ENCODE assay signal across 11 cellular contexts in the genomic region with DNA sequence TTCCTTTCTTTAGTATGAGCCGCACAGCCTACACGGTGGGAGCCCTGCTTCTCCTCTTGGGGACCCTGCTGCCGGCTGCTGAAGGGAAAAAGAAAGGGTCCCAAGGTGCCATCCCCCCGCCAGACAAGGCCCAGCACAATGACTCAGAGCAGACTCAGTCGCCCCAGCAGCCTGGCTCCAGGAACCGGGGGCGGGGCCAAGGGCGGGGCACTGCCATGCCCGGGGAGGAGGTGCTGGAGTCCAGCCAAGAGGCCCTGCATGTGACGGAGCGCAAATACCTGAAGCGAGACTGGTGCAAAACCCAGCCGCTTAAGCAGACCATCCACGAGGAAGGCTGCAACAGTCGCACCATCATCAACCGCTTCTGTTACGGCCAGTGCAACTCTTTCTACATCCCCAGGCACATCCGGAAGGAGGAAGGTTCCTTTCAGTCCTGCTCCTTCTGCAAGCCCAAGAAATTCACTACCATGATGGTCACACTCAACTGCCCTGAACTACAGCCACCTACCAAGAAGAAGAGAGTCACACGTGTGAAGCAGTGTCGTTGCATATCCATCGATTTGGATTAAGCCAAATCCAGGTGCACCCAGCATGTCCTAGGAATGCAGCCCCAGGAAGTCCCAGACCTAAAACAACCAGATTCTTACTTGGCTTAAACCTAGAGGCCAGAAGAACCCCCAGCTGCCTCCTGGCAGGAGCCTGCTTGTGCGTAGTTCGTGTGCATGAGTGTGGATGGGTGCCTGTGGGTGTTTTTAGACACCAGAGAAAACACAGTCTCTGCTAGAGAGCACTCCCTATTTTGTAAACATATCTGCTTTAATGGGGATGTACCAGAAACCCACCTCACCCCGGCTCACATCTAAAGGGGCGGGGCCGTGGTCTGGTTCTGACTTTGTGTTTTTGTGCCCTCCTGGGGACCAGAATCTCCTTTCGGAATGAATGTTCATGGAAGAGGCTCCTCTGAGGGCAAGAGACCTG. TPM values are rescaled to one million over a fixed set of nuclear protein-coding genes. Genes with fewer than 3 reads are reported as not detected.
A peak's percentile ranks its signal among the peaks of the same experiment; 100 is the strongest.
DNase-seq lines count a peak whose midpoint lies in the region; ATAC-seq and TF ChIP-seq lines count a peak whose summit lies in the region.
"Had no signal": no experiment of that assay in that cellular context is flagged by ENCODE, and none has a peak within 500 bp of the region (broad histone marks: within the 10 kb centered on the region; RNA-seq: fewer than 3 reads in every experiment).

No MANE protein-coding gene starts in this region.

- no peak overlapping the region for H3K27ac ChIP-seq in adrenal gland
- H3K27ac ChIP-seq: SK-N-MC, vagina had no signal

- no peak overlapping the region for H3K27ac Mint-ChIP-seq in stimulated activated naive CD8-positive, alpha-beta T cell treated with anti-CD3 and anti-CD28 coated beads, Interleukin-15, amount 100 ng/mL, for 72 hours

- H3K27me3 Mint-ChIP-seq in stimulated activated naive CD8-positive, alpha-beta T cell treated with anti-CD3 and anti-CD28 coated beads, Interleukin-15, amount 100 ng/mL, for 72 hours = peaks cover 85% of the 10 kb centered on the region

- H3K4me3 ChIP-seq in adrenal gland (no peak overlapping the region), kidney epithelial cell (ENCODE audit: low read depth, low read length) (no peak overlapping the region)
- H3K4me3 ChIP-seq: SK-N-MC, vagina had no signal

- no peak for TF ChIP-seq POLR2A in adrenal gland (IDR thresholded peaks at IDR 0.05)

- H3K9me3 Mint-ChIP-seq in stimulated activated naive CD8-positive, alpha-beta T cell treated with anti-CD3 and anti-CD28 coated beads, Interleukin-15, amount 100 ng/mL, for 72 hours = peaks cover 0 to 7% of the 10 kb centered on the region in 2 donors

- H3K36me3 ChIP-seq in adrenal gland (replicated peaks in 1 of 2) = no peaks in the 10 kb centered on the region
- H3K36me3 ChIP-seq in kidney epithelial cell (ENCODE audit: control insufficient read depth, insufficient read depth, low read length) = no peaks in the 10 kb centered on the region

- TF ChIP-seq CTCF in adrenal gland (IDR thresholded peaks at IDR 0.05) (no peak), kidney epithelial cell (IDR thresholded peaks at IDR 0.05; ENCODE audit: insufficient read depth, low read length, poor library complexity, severe bottlenecking) (no peak)

- peak overlapping the region in 1 of 2 donors; percentile 24 for H3K4me3 Mint-ChIP-seq in stimulated activated naive CD8-positive, alpha-beta T cell treated with anti-CD3 and anti-CD28 coated beads, Interleukin-15, amount 100 ng/mL, for 72 hours

- intact Hi-C loops in adrenal gland (cut with DNase I) = no loop called here

- H3K27me3 ChIP-seq in adrenal gland (peaks cover 10% of the 10 kb centered on the region), kidney epithelial cell (ENCODE audit: control insufficient read depth, insufficient read depth, low read length) (no peaks in the 10 kb centered on the region)
- H3K27me3 ChIP-seq: vagina had no signal

- WGBS in adrenal gland, 4 donors = 45 to 63% (median 50%) methylated on average over 19 to 27 of the region's 27 CpGs

- no peak for ATAC-seq in stimulated activated naive CD8-positive, alpha-beta T cell treated with anti-CD3 and anti-CD28 coated beads, Interleukin-15, Interleukin-2, amounts not matched to agents 100 U/mL and 50 U/mL, for 24 hours
- ATAC-seq in stimulated activated naive CD8-positive, alpha-beta T cell treated with anti-CD3 and anti-CD28 coated beads, Interleukin-15, amount 100 ng/mL, for 72 hours = no peak
- ATAC-seq in HG02610 (IDR thresholded peaks at IDR 0.05; ENCODE audit: unreplicated experiment) (no peak), HG03175 (IDR thresholded peaks at IDR 0.05; ENCODE audit: unreplicated experiment) (no peak)

- DNase-seq in stimulated activated naive CD8-positive, alpha-beta T cell treated with anti-CD3 and anti-CD28 coated beads, Interleukin-15, Interleukin-2, amounts not matched to agents 100 U/mL and 50 U/mL, for 24 hours = peak; percentile 29
- no peak for DNase-seq in stimulated activated naive CD8-positive, alpha-beta T cell treated with anti-CD3 and anti-CD28 coated beads, Interleukin-15, amount 100 ng/mL, for 72 hours
- DNase-seq in adrenal gland (peak in 5 of 7 donors; percentile 17 to 30 (median 24)), kidney epithelial cell (ENCODE audit: low read depth) (peak; percentile 61), cerebellar cortex (ENCODE audit: low spot score) (no peak), NCI-H2107 (lab: John Stamatoyannopoulos, UW) (no peak)
- DNase-seq: activated naive CD4-positive, alpha-beta T cell had no signal

- H3K9me3 ChIP-seq in adrenal gland (replicated peaks in 1 of 3) = no peaks in the 10 kb centered on the region
- H3K9me3 ChIP-seq: vagina had no signal

- peaks cover 11% of the 10 kb centered on the region for H3K4me1 Mint-ChIP-seq in stimulated activated naive CD8-positive, alpha-beta T cell treated with anti-CD3 and anti-CD28 coated beads, Interleukin-15, amount 100 ng/mL, for 72 hours

- H3K4me1 ChIP-seq in adrenal gland (replicated peaks in 1 of 2) = no peaks in the 10 kb centered on the region

RNA-seq across cellular contexts. Expression of gene GREM1, which starts 13.2 kb away (rescaled TPM):
- total RNA-seq in adrenal gland (under 1 TPM in 7 of 8 donors, not detected in 1; 0.14 to 0.90 (median 0.69) TPM), kidney epithelial cell (62.0 and 68.4 TPM in 2 replicates)
- polyA plus RNA-seq in adrenal gland = 1 to 10 TPM in 1 of 3 donors, under 1 TPM in 2; 0.08 to 1.0 (median 0.20) TPM

Comparison
In these comparisons a context has a peak if more than half of its experiments do, and no peak if none do; other contexts are left out.
1. DNase-seq: peak in stimulated activated naive CD8-positive, alpha-beta T cell treated with anti-CD3 and anti-CD28 coated beads, Interleukin-15, Interleukin-2, amounts not matched to agents 100 U/mL and 50 U/mL, for 24 hours (single experiment), adrenal gland (5 of 7) and kidney epithelial cell (single experiment); none in stimulated activated naive CD8-positive, alpha-beta T cell treated with anti-CD3 and anti-CD28 coated beads, Interleukin-15, amount 100 ng/mL, for 72 hours (0 of 2), cerebellar cortex (single experiment) and NCI-H2107 (single experiment).
2. RNA of gene GREM1, which starts 13.2 kb away (total RNA-seq): 62.0 to 68.4 TPM in kidney epithelial cell; 0.14 to 0.90 TPM in adrenal gland; every median in the first group is over 10 times any median in the second.